Comparison of ENCODE assay signal across 18 cellular contexts in genomic region chr11:12413141-12414055, GRCh38. TPM values are rescaled to one million over a fixed set of nuclear protein-coding genes. Genes with fewer than 3 reads are reported as not detected.
DNase-seq lines count a peak whose midpoint lies in the region; ATAC-seq and TF ChIP-seq lines count a peak whose summit lies in the region.
"Had no signal": no experiment of that assay in that cellular context is flagged by ENCODE, and none has a peak within 500 bp of the region (broad histone marks: within the 10 kb centered on the region; RNA-seq: fewer than 3 reads in every experiment).

No MANE protein-coding gene starts in this region.

- TF ChIP-seq CTCF in GM23338 (conservative IDR thresholded peaks at IDR 0.05; ENCODE audit: low read depth in 2 of 2) (no peak), ascending aorta (IDR thresholded peaks at IDR 0.05) (no peak), mesothelial cell of epicardium (IDR thresholded peaks at IDR 0.05; ENCODE audit: unreplicated experiment) (no peak), smooth muscle cell (IDR thresholded peaks at IDR 0.05; ENCODE audit: borderline replicate concordance, insufficient read depth, poor library complexity, severe bottlenecking) (no peak)

- 61% methylated on average over 9 of the region's 9 CpGs for WGBS in smooth muscle cell (ENCODE audit: low lambda C conversion rate)

- H3K9me2 ChIP-seq in GM23338 (ENCODE audit: insufficient read depth): 0 out of 2 replicates have a peak, but pooled peaks cover 4% of the 10 kb centered on the region

- no peaks in the 10 kb centered on the region for H3K27me3 ChIP-seq in GM23338 (ENCODE audit: insufficient read depth)
- H3K27me3 ChIP-seq in ascending aorta: no peaks in the 10 kb centered on the region
- H3K27me3 ChIP-seq in smooth muscle cell (ENCODE audit: low read depth): no peaks in the 10 kb centered on the region
- H3K27me3 ChIP-seq: BE2C had no signal

- H3K79me2 ChIP-seq in GM23338 (replicated peaks; ENCODE audit: insufficient read depth): no peaks in the 10 kb centered on the region
- peaks cover 82% of the 10 kb centered on the region for H3K79me2 ChIP-seq in smooth muscle cell (ENCODE audit: low read depth)

- no peak overlapping the region for H2AFZ ChIP-seq in GM23338
- no peak overlapping the region for H2AFZ ChIP-seq in smooth muscle cell (ENCODE audit: low read depth)

- no peaks in the 10 kb centered on the region for H3F3A ChIP-seq in GM23338 (replicated peaks; ENCODE audit: low read depth)
- peaks cover 28% of the 10 kb centered on the region for H3F3A ChIP-seq in smooth muscle cell (ENCODE audit: low read depth)

- H3K4me1 ChIP-seq in GM23338 (ENCODE audit: insufficient read depth): peaks cover 27% of the 10 kb centered on the region
- H3K4me1 ChIP-seq in ascending aorta: peaks cover 12 to 46% of the 10 kb centered on the region in 2 donors
- H3K4me1 ChIP-seq in smooth muscle cell (ENCODE audit: low read depth): peaks cover 37% of the 10 kb centered on the region

- H3K36me3 ChIP-seq in GM23338 (ENCODE audit: insufficient read depth) (no peaks in the 10 kb centered on the region), ascending aorta (no peaks in the 10 kb centered on the region), smooth muscle cell (ENCODE audit: low read depth) (no peaks in the 10 kb centered on the region)
- H3K36me3 ChIP-seq: BE2C had no signal

- ATAC-seq in GM23338: no peak
- no peak for ATAC-seq in GM19328 (IDR thresholded peaks at IDR 0.05; ENCODE audit: unreplicated experiment)
- ATAC-seq in left lobe of liver: no peak

- no peak overlapping the region for H3K4me3 ChIP-seq in GM23338
- H3K4me3 ChIP-seq in ascending aorta: peak overlapping the region in 1 of 2 donors; percentile 3
- H3K4me3 ChIP-seq in smooth muscle cell: no peak overlapping the region

- H4K20me1 ChIP-seq in GM23338 (replicated peaks; ENCODE audit: insufficient read depth) (no peaks in the 10 kb centered on the region), smooth muscle cell (ENCODE audit: low read depth) (no peaks in the 10 kb centered on the region)

- H3K9me3 ChIP-seq in ascending aorta (no peaks in the 10 kb centered on the region), smooth muscle cell (replicated peaks; ENCODE audit: low read depth) (no peaks in the 10 kb centered on the region)
- H3K9me3 ChIP-seq: BE2C had no signal

- 0 out of 2 replicates have a peak overlapping the region, but pooled peaks have one; percentile 11 for H3K4me2 ChIP-seq in GM23338
- peak overlapping the region; percentile 66 for H3K4me2 ChIP-seq in smooth muscle cell

- CTCF ChIA-PET in activated naive CD4-positive, alpha-beta T cell treated with anti-CD3 and anti-CD28 coated beads for 36 hours (lab: Charles Lee): interaction anchor here (0.7 to 1.3 kb wide), 2 partner anchors 475 to 477 kb away, joined by 3 to 5 read pairs; no protein-coding TSS in a partner anchor

- intact Hi-C loops in ascending aorta (cut with DNase I): loop anchor here (5.0 kb wide), 2 partner anchors 259 to 479 kb away; partner anchors contain the start of gene TEAD1
- intact Hi-C loops in activated naive CD4-positive, alpha-beta T cell treated with anti-CD3 and anti-CD28 coated beads for 36 hours (cut with micrococcal nuclease): loop anchor here (2.0 to 10.0 kb wide), 3 partner anchors 61 to 475 kb away; no protein-coding TSS in a partner anchor

- no peak for DNase-seq in GM23338 (ENCODE audit: low spot score)
- no peak for DNase-seq in ascending aorta (ENCODE audit: low spot score in 2 of 2)
- no peak for DNase-seq in mesothelial cell of epicardium (ENCODE audit: low spot score in 2 of 2, unreplicated experiment in 2 of 2)
- no peak for DNase-seq in smooth muscle cell (lab: John Stamatoyannopoulos, UW; ENCODE audit: unreplicated experiment)
- DNase-seq in NCI-H748 (lab: John Stamatoyannopoulos, UW; ENCODE audit: unreplicated experiment): no peak
- DNase-seq in activated naive CD4-positive, alpha-beta T cell treated with anti-CD3 and anti-CD28 coated beads for 36 hours: no peak
- no peak for DNase-seq in left lobe of liver (ENCODE audit: low spot score)
- DNase-seq: activated CD4-positive, alpha-beta memory T cell treated with anti-CD3 and anti-CD28 coated beads for 36 hours; activated effector memory CD4-positive, alpha-beta T cell treated with anti-CD3 and anti-CD28 coated beads, Interleukin-2, amount 50 U/mL, for 16 hours; BE2C; left colon; NCI-H146; NCI-H69; RPMI8226; stimulated activated CD4-positive, alpha-beta T cell treated with anti-CD3 and anti-CD28 coated beads, Interleukin-1b, Interleukin-23, amount 100 ng/mL, for 48 hours; stimulated activated CD8-positive, alpha-beta memory T cell treated with anti-CD3 and anti-CD28 coated beads, Interleukin-4, amount 100 ng/mL, for 48 hours had no signal

- peak overlapping the region; percentile 40 for H3K9ac ChIP-seq in smooth muscle cell (ENCODE audit: low read depth)

- H3K27ac Mint-ChIP-seq in GM23338: no peak overlapping the region; the same call in 1 of the 2 replicates
- peak overlapping the region; percentile 78 for H3K27ac Mint-ChIP-seq in mesothelial cell of epicardium
- H3K27ac Mint-ChIP-seq in activated naive CD4-positive, alpha-beta T cell treated with anti-CD3 and anti-CD28 coated beads for 36 hours: no peak overlapping the region
- H3K27ac Mint-ChIP-seq: activated CD4-positive, alpha-beta memory T cell treated with anti-CD3 and anti-CD28 coated beads for 36 hours; T-helper 2 cell treated with Interferon-gamma antibody and Interleukin-4, amounts not matched to agents 5 μg/mL and 100 μg/mL, for 36 hours had no signal

- H3K27ac ChIP-seq in GM23338 (ENCODE audit: low read depth) (no peak overlapping the region), ascending aorta (peak overlapping the region; percentile 85), smooth muscle cell (ENCODE audit: low read depth) (peak overlapping the region; percentile 88)

- H3K4me3 Mint-ChIP-seq in GM23338: no peak overlapping the region
- H3K4me3 Mint-ChIP-seq in mesothelial cell of epicardium: no peak overlapping the region
- H3K4me3 Mint-ChIP-seq in activated naive CD4-positive, alpha-beta T cell treated with anti-CD3 and anti-CD28 coated beads for 36 hours: no peak overlapping the region
- H3K4me3 Mint-ChIP-seq: activated CD4-positive, alpha-beta memory T cell treated with anti-CD3 and anti-CD28 coated beads for 36 hours; T-helper 2 cell treated with Interferon-gamma antibody and Interleukin-4, amounts not matched to agents 5 μg/mL and 100 μg/mL, for 36 hours had no signal

- H3K27me3 Mint-ChIP-seq in GM23338 (ENCODE audit: insufficient read depth, low read depth, poor library complexity) (peaks cover 11% of the 10 kb centered on the region), mesothelial cell of epicardium (ENCODE audit: low read depth) (no peaks in the 10 kb centered on the region)
- no peaks in the 10 kb centered on the region for H3K27me3 Mint-ChIP-seq in activated naive CD4-positive, alpha-beta T cell treated with anti-CD3 and anti-CD28 coated beads for 36 hours (ENCODE audit: low read depth)
- H3K27me3 Mint-ChIP-seq: activated CD4-positive, alpha-beta memory T cell treated with anti-CD3 and anti-CD28 coated beads for 36 hours had no signal

- H3K36me3 Mint-ChIP-seq in GM23338 (ENCODE audit: low read depth): no peaks in the 10 kb centered on the region
- no peaks in the 10 kb centered on the region for H3K36me3 Mint-ChIP-seq in mesothelial cell of epicardium
- H3K36me3 Mint-ChIP-seq in activated naive CD4-positive, alpha-beta T cell treated with anti-CD3 and anti-CD28 coated beads for 36 hours (ENCODE audit: low read depth): no peaks in the 10 kb centered on the region
- H3K36me3 Mint-ChIP-seq: activated CD4-positive, alpha-beta memory T cell treated with anti-CD3 and anti-CD28 coated beads for 36 hours had no signal

- H3K9me3 Mint-ChIP-seq in GM23338: no peaks in the 10 kb centered on the region
- no peaks in the 10 kb centered on the region for H3K9me3 Mint-ChIP-seq in mesothelial cell of epicardium
- H3K9me3 Mint-ChIP-seq in activated naive CD4-positive, alpha-beta T cell treated with anti-CD3 and anti-CD28 coated beads for 36 hours: no peaks in the 10 kb centered on the region
- H3K9me3 Mint-ChIP-seq: activated CD4-positive, alpha-beta memory T cell treated with anti-CD3 and anti-CD28 coated beads for 36 hours; T-helper 2 cell treated with Interferon-gamma antibody and Interleukin-4, amounts not matched to agents 5 μg/mL and 100 μg/mL, for 36 hours had no signal

- H3K4me1 Mint-ChIP-seq in GM23338 (peaks cover 54% of the 10 kb centered on the region), mesothelial cell of epicardium (peaks cover 77% of the 10 kb centered on the region)
- H3K4me1 Mint-ChIP-seq in activated naive CD4-positive, alpha-beta T cell treated with anti-CD3 and anti-CD28 coated beads for 36 hours (ENCODE audit: low read depth): no peaks in the 10 kb centered on the region

TF ChIP-seq in GM23338, 12 proteins besides CTCF, POLR2A, EP300 and RAD21 (continues in another document):
- TF ChIP-seq ETS1 (IDR thresholded peaks at IDR 0.05) (no peak), ZNF331 (CRISPR knock-in tag; IDR thresholded peaks at IDR 0.05; ENCODE audit: low read depth) (no peak), NANOG (IDR thresholded peaks at IDR 0.05; ENCODE audit: borderline replicate concordance) (no peak), EZH2 (IDR thresholded peaks at IDR 0.05; ENCODE audit: low read depth, unreplicated experiment) (no peak), POLR2AphosphoS5 (IDR thresholded peaks at IDR 0.05; ENCODE audit: low read depth) (no peak)

RNA-seq across cellular contexts. Expression of gene PARVA, which starts 36.0 kb away (rescaled TPM):
- total RNA-seq in GM23338 (2014; rRNA removed; shearing (Covaris generic)): 6.9 and 7.6 TPM in 2 replicates
- 5.1 and 5.8 TPM in 2 replicates for polyA plus RNA-seq in GM23338 (2016; fragmentation: Nextera tagmentation; extraction: Ambion mirVana)
- total RNA-seq in ascending aorta: 51.6 TPM
- total RNA-seq in mesothelial cell of epicardium: 77.1 to 78.3 TPM (median 78.2 TPM) in 3 replicates
- total RNA-seq in smooth muscle cell: 73.9 and 78.6 TPM in 2 replicates
- 85.4 and 99.4 TPM in 2 replicates for polyA plus RNA-seq in smooth muscle cell
- under 1 TPM; 0.22 to 0.38 TPM for total RNA-seq in activated naive CD4-positive, alpha-beta T cell treated with anti-CD3 and anti-CD28 coated beads for 36 hours
- 22.4 TPM for total RNA-seq in left lobe of liver
